ENCODE assay signal across 8 cellular contexts in genomic region chr5:168947212-168947868, GRCh38.
DNase-seq lines count a peak whose midpoint lies in the region; ATAC-seq and TF ChIP-seq lines count a peak whose summit lies in the region.

No MANE protein-coding gene starts in this region.

- peaks cover 16% of the 10 kb centered on the region for H3K27me3 Mint-ChIP-seq in brain

- H3K27ac ChIP-seq in Panc1 (ENCODE audit: low read length), result no peak overlapping the region
- H3K27ac ChIP-seq in stomach, result no peak overlapping the region

- DNase-seq in 8988T (peak; percentile 49), Panc1 (ENCODE audit: low read depth, low spot score) (peak; percentile 20), kidney tubule cell (ENCODE audit: low spot score) (peak; percentile 49), stomach (peak; percentile 59), NOMO-1 (lab: John Stamatoyannopoulos, UW; ENCODE audit: unreplicated experiment in 2 of 2) (no peak)

- H3K36me3 ChIP-seq in Panc1 (ENCODE audit: control insufficient read depth, insufficient read depth, low read length), result no peaks in the 10 kb centered on the region
- H3K36me3 ChIP-seq in stomach, result no peaks in the 10 kb centered on the region

- WGBS in stomach, 5 donors, result 35 to 45% (median 40%) methylated on average over 5 of the region's 5 CpGs

- TF ChIP-seq EP300 in stomach (IDR thresholded peaks at IDR 0.05), result no peak

- TF ChIP-seq CTCF in GM12872 (IDR thresholded peaks at IDR 0.05; ENCODE audit: insufficient read depth, low read depth, low read length), result peak; percentile 83
- peak; percentile 90 for TF ChIP-seq CTCF in Panc1 (IDR thresholded peaks at IDR 0.05)
- TF ChIP-seq CTCF in brain (conservative IDR thresholded peaks at IDR 0.05), result peak; percentile 60 to 83
- peak in 5 of 7 experiments; percentile 29 to 69 (median 56) for TF ChIP-seq CTCF in stomach (IDR thresholded peaks at IDR 0.05)

- H3K9me3 ChIP-seq in Panc1 (ENCODE audit: control insufficient read depth, insufficient read depth, low read depth, low read length) (no peaks in the 10 kb centered on the region), stomach (no peaks in the 10 kb centered on the region)

- H3K4me1 Mint-ChIP-seq in brain, result peaks cover 53% of the 10 kb centered on the region

- no peak overlapping the region for H3K4me3 Mint-ChIP-seq in brain

- in situ Hi-C loops in Panc1 (cut with HindIII; ENCODE audit: low pct_unique_long_range_greater_than_20kb, low sequenced_read_pairs), result no loop called here

- H3K9me3 Mint-ChIP-seq in brain, result no peaks in the 10 kb centered on the region

- H3K27me3 ChIP-seq in Panc1 (ENCODE audit: control insufficient read depth, insufficient read depth, low read length) (no peaks in the 10 kb centered on the region), stomach (no peaks in the 10 kb centered on the region)

- intact Hi-C loops in Panc1 (cut with micrococcal nuclease; ENCODE audit: unreplicated experiment) (loop anchor here (10.0 kb wide), 1 partner anchor 243 kb away; no protein-coding TSS in a partner anchor), stomach (cut with DNase I; ENCODE audit: low total_unique reads) (no loop called here)

- H3K4me3 ChIP-seq in Panc1 (ENCODE audit: low read depth in 2 of 2, low read length in 2 of 2) (no peak overlapping the region), stomach (no peak overlapping the region)

- no TSS peak for BruUV-seq in Panc1 (replicated peaks; lab: Mats Ljungman, UMichigan)

- H3K27ac Mint-ChIP-seq in brain, result peak overlapping the region in 3 of 5 experiments; percentile 8 to 52 (median 13)

- no peaks in the 10 kb centered on the region for H3K4me1 ChIP-seq in Panc1 (ENCODE audit: control insufficient read depth, insufficient read depth, low read length)
- H3K4me1 ChIP-seq in stomach, result peaks cover 0 to 17% (median 8%) of the 10 kb centered on the region in 4 donors

- ATAC-seq in HG02938 (IDR thresholded peaks at IDR 0.05; ENCODE audit: unreplicated experiment), result peak; percentile 41
- ATAC-seq in Panc1, result peak; percentile 93

- no peaks in the 10 kb centered on the region for H3K36me3 Mint-ChIP-seq in brain

- CTCF ChIA-PET in Panc1 (lab: Charles Lee), result interaction anchor here (1.2 kb wide), 1 partner anchor 434 kb away, joined by 4 read pairs; no protein-coding TSS in a partner anchor

- POLR2A ChIA-PET in Panc1 (lab: Charles Lee), result no interaction called here

- TF ChIP-seq POLR2A in stomach (IDR thresholded peaks at IDR 0.05), result no peak

Comparison
In these comparisons a context has a peak if more than half of its experiments do, and no peak if none do; other contexts are left out.
1. DNase-seq: peak in 8988T (single experiment), Panc1 (single experiment), kidney tubule cell (single experiment) and stomach (single experiment); none in NOMO-1 (0 of 2).
2. Peak in every context shown above with its lines, with median percentiles within 50 percentile points of each other: CTCF ChIP-seq.